8 cellular contexts compared by ENCODE assay signal in the genomic region with DNA sequence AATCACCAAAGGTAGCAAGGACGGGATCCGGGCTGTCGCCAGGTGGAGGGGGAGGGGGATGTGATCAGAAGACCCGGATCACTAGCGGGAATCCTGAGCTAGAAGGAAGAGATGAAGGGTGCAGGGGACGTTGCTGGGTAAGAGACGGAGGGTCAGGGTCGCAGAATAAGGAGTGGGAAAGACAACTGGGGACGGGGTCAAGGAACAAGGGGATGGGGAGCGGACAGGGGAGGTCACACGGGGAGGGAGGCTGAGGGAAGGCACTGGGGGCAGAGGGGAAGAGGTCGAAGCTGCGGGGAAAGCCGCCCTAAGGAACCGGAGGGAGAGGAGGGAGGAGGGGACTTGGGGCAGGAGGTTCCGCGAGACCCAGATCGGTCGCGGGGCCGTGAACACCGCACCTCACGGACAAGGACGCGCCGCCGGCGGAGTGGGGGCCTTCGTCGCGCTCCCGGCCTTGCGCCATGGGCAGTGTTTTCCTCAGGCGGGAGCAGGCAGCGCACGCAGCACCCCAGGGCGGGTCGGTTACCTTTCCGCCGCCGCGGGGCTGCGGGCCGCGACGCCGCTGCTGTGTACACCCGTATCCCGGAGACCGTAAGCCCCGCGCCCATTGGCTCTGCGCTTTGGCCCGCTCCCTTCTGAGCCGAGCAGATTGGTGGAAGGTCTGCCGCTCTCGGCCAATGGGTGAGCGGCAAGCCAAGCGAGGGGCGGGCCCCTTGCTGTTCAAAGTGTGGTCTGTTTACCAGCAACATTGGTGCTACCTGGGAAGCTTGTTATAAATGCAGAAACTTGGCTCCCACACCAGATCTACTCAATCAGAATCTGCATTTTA. TPM values are rescaled to one million over a fixed set of nuclear protein-coding genes. Genes with fewer than 3 reads are reported as not detected.
DNase-seq lines count a peak whose midpoint lies in the region; ATAC-seq, FAIRE-seq and TF ChIP-seq lines count a peak whose summit lies in the region.

A gene with protein sequence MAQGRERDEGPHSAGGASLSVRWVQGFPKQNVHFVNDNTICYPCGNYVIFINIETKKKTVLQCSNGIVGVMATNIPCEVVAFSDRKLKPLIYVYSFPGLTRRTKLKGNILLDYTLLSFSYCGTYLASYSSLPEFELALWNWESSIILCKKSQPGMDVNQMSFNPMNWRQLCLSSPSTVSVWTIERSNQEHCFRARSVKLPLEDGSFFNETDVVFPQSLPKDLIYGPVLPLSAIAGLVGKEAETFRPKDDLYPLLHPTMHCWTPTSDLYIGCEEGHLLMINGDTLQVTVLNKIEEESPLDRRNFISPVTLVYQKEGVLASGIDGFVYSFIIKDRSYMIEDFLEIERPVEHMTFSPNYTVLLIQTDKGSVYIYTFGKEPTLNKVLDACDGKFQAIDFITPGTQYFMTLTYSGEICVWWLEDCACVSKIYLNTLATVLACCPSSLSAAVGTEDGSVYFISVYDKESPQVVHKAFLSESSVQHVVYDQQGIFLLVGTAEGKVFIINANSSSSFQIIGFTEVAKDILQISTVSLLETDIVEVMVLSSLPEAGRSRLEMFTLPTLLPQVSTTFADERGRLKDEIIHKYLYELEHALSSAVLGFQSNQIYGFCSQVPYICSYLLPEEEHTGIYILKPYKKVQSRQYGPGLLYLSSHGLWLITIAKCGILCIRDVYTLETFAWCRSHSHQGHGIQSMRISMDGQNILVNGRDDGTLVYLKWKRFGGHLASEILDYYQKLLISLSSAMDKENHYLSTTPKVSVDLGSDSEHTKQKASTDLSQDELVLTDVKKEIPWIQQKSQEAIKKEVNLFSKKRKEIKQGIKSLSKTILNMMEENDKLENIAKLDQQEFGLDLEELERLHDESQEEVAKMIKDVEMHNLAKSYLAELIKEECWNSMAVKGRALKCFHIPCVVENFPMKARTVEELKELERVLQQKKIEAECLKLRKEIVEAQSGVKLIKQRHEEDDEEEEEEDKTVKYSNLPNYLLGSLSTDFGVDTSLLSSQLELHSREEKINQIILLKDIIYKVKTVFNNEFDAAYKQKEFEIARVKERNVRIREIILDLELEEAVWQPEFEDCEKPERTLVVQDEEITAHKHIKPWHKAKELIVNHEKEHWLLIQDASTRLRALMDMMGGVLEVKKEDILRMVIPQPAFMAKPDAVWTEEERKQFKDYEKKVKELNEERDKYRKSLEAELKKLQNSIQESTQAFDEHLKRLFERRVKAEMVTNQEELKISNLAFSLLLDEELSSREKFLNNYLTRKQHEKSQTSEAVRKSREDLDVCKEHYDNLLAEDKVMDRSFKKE (N-terminal part only) (minus strand): TSS at position 581 of the 829 bp plus-strand sequence. CDS start 118 bp downstream, at position 463.

- H3K4me1 Mint-ChIP-seq in T-cell, result peaks cover 8 to 18% (median 17%) of the 10 kb centered on the region in 3 donors

- POLR2A ChIA-PET in GM10248 (lab: Yijun Ruan, JAX), result interaction anchor here (1.1 kb wide), 1 partner anchor 23 kb away, joined by 9 read pairs; the partner anchor contains the start of gene GSTO1
- POLR2A ChIA-PET in T-cell (lab: Charles Lee), result interaction anchor here (0.6 to 0.7 kb wide), 2 partner anchors 91 to 110 kb away, joined by 3 read pairs; partner anchors contain the start of gene SFR1 (in 1 of the 2)

- peak; percentile 72 for FAIRE-seq in pancreas (lab: Jason Lieb, UNC)

- no peaks in the 10 kb centered on the region for H3K36me3 Mint-ChIP-seq in T-cell

- H3K27me3 ChIP-seq in pancreas (no peaks in the 10 kb centered on the region), thyroid gland (no peaks in the 10 kb centered on the region)

- TF ChIP-seq CTCF in GM10248 (IDR thresholded peaks at IDR 0.05; ENCODE audit: control extremely low read depth, extremely low read depth, low read depth, missing control alignments) (no peak), pancreas (IDR thresholded peaks at IDR 0.05) (no peak), thyroid gland (IDR thresholded peaks at IDR 0.05) (peak in 1 of 6 experiments; percentile 8)

- H3K4me3 ChIP-seq in pancreas (peak within 1 kb of the TSS; percentile 76 to 87 (median 83)), thyroid gland (replicated peaks in 1 of 3) (peak within 1 kb of the TSS; percentile 31 to 61 (median 53))

- H3K27ac ChIP-seq in pancreas, result peak within 1 kb of the TSS; percentile 23 to 68 (median 48)
- peak within 1 kb of the TSS in 1 of 3 donors; percentile 67 for H3K27ac ChIP-seq in thyroid gland

- H3K9me3 ChIP-seq in pancreas, result no peaks in the 10 kb centered on the region
- no peaks in the 10 kb centered on the region for H3K9me3 ChIP-seq in thyroid gland

- TF ChIP-seq POLR2A in thyroid gland (IDR thresholded peaks at IDR 0.05), result peak in 1 of 2 donors; percentile 78

- peaks cover 0 to 11% (median 4%) of the 10 kb centered on the region in 3 donors for H3K9me3 Mint-ChIP-seq in T-cell

- H3K4me1 ChIP-seq in pancreas, result peaks cover 0 to 3% (median 0%) of the 10 kb centered on the region in 3 donors
- peaks cover 7 to 10% of the 10 kb centered on the region in 2 donors for H3K4me1 ChIP-seq in thyroid gland

- 0 to 1% methylated on average over 51 to 60 of the region's 60 CpGs for WGBS in pancreas, 2 donors
- 1% methylated on average over 36 to 49 of the region's 60 CpGs for WGBS in thyroid gland, 2 donors

- peak; percentile 99 for DNase-seq in GM10248 (ENCODE audit: extremely low spot score)
- DNase-seq in NCI-H1417 (lab: John Stamatoyannopoulos, UW), result peak; percentile 88 to 95 (median 92)
- DNase-seq in T-cell, result peak; percentile 97 to 100 (median 99)
- peak; percentile 89 for DNase-seq in amniotic epithelial cell (ENCODE audit: low read depth)
- DNase-seq in cardiac septum (ENCODE audit: low spot score), result peak; percentile 99
- peak; percentile 98 to 100 (median 99) for DNase-seq in pancreas
- peak; percentile 99 for DNase-seq in thyroid gland

- H3K27me3 Mint-ChIP-seq in T-cell, result peaks cover 15 to 31% of the 10 kb centered on the region in 2 donors

- CTCF ChIA-PET in GM10248 (lab: Yijun Ruan, JAX), result interaction anchor here (1.4 to 2.2 kb wide), 3 partner anchors 9 to 22 kb away, joined by 3 to 9 read pairs (median 3); partner anchors contain the start of gene GSTO1
- CTCF ChIA-PET in T-cell (lab: Charles Lee), result interaction anchor here (0.7 to 1.4 kb wide), 4 partner anchors 23 to 64 kb away, joined by 4 to 8 read pairs (median 4); partner anchors contain the start of genes GSTO1 (in 1 of the 2) and GSTO2 (in 1 of the 2)

- H3K4me3 Mint-ChIP-seq in T-cell, result peak within 1 kb of the TSS; percentile 82 to 84 (median 83)

- intact Hi-C loops in cardiac septum (cut with DNase I), result loop anchor here (2.0 kb wide), 1 partner anchor 23 kb away; the partner anchor contains the start of gene GSTO1
- intact Hi-C loops in pancreas (cut with DNase I), result no loop called here
- intact Hi-C loops in thyroid gland (cut with DNase I), result no loop called here

- peak within 1 kb of the TSS in 1 of 2 donors; percentile 34 for H3K27ac Mint-ChIP-seq in T-cell

- ATAC-seq in HG02759 (IDR thresholded peaks at IDR 0.05; ENCODE audit: unreplicated experiment) (peak; percentile 100), T-cell (replicated peaks in 1 of 4) (peak; percentile 100), pancreas (peak; percentile 100)

- H3K36me3 ChIP-seq in pancreas (no peaks in the 10 kb centered on the region), thyroid gland (no peaks in the 10 kb centered on the region)

RNA-seq across cellular contexts. Expression of the gene that starts here (rescaled TPM):
- total RNA-seq in T-cell, result under 1 TPM in 1 of 5 donors, not detected in 4; 0.58 TPM
- total RNA-seq in cardiac septum, result 0.08 TPM
- total RNA-seq in pancreas, result 1 to 10 TPM in 4 of 6 donors, under 1 TPM in 2; 0.60 to 2.4 (median 1.7) TPM
- polyA plus RNA-seq in pancreas, result 1 to 10 TPM; 3.5 to 6.2 TPM
- 10 to 100 TPM in 2 of 4 donors, 1 to 10 TPM in 2; 8.2 to 16.9 (median 11.5) TPM for total RNA-seq in thyroid gland

Comparison
In these comparisons a context has a peak if more than half of its experiments do, and no peak if none do; other contexts are left out.
1. Peak in DNase-seq and ATAC-seq in T-cell; RNA of the gene not detected or under 1 TPM.
2. Peak in DNase-seq in cardiac septum; RNA of the gene not detected or under 1 TPM.